ENCODE assay signal across 13 cellular contexts in genomic region chr9:93020785-93021670, GRCh38. TPM values are rescaled to one million over a fixed set of nuclear protein-coding genes. Genes with fewer than 3 reads are reported as not detected.
DNase-seq lines count a peak whose midpoint lies in the region; ATAC-seq and TF ChIP-seq lines count a peak whose summit lies in the region.
"Had no signal": no experiment of that assay in that cellular context is flagged by ENCODE, and none has a peak within 500 bp of the region (broad histone marks: within the 10 kb centered on the region; RNA-seq: fewer than 3 reads in every experiment).

No MANE protein-coding gene starts in this region.

- ATAC-seq in central memory CD8-positive, alpha-beta T cell (replicated peaks; ENCODE audit: extremely low read depth, poor library complexity, severe bottlenecking), result peak; percentile 48
- ATAC-seq in HG03139 (IDR thresholded peaks at IDR 0.05; ENCODE audit: unreplicated experiment), result no peak

- intact Hi-C loops in activated CD4-positive, alpha-beta T cell treated with anti-CD3 and anti-CD28 coated beads, Interleukin-2, amount 10 ng/mL, durations not matched to agents 24 days and 14 days (cut with micrococcal nuclease), result no loop called here

- no peaks in the 10 kb centered on the region for H3K27me3 Mint-ChIP-seq in activated CD4-positive, alpha-beta T cell treated with anti-CD3 and anti-CD28 coated beads, Interleukin-2, amount 10 ng/mL, durations not matched to agents 24 days and 14 days
- no peaks in the 10 kb centered on the region for H3K27me3 Mint-ChIP-seq in central memory CD8-positive, alpha-beta T cell
- no peaks in the 10 kb centered on the region for H3K27me3 Mint-ChIP-seq in mesothelial cell of epicardium (ENCODE audit: low read depth)

- H3K36me3 Mint-ChIP-seq in activated CD4-positive, alpha-beta T cell treated with anti-CD3 and anti-CD28 coated beads, Interleukin-2, amount 10 ng/mL, durations not matched to agents 24 days and 14 days (ENCODE audit: low read depth), result peaks cover 56% of the 10 kb centered on the region
- peaks cover 62% of the 10 kb centered on the region for H3K36me3 Mint-ChIP-seq in central memory CD8-positive, alpha-beta T cell (ENCODE audit: insufficient read depth)
- peaks cover 12% of the 10 kb centered on the region for H3K36me3 Mint-ChIP-seq in mesothelial cell of epicardium

- no peak overlapping the region for H3K4me3 Mint-ChIP-seq in activated CD4-positive, alpha-beta T cell treated with anti-CD3 and anti-CD28 coated beads, Interleukin-2, amount 10 ng/mL, durations not matched to agents 24 days and 14 days
- H3K4me3 Mint-ChIP-seq in central memory CD8-positive, alpha-beta T cell, result no peak overlapping the region
- H3K4me3 Mint-ChIP-seq in mesothelial cell of epicardium, result no peak overlapping the region

- DNase-seq in activated T-cell treated with anti-CD3 and anti-CD28 coated beads, Interleukin-2, amount 50 U/mL, for 1 hour, result peak; percentile 25
- DNase-seq in activated T-cell treated with anti-CD3 and anti-CD28 coated beads, Interleukin-2, amount 50 U/mL, for 48 hours, result no peak
- peak; percentile 81 for DNase-seq in activated CD4-positive, alpha-beta T cell treated with anti-CD3 and anti-CD28 coated beads, Interleukin-2, amount 10 ng/mL, durations not matched to agents 24 days and 14 days
- no peak for DNase-seq in central memory CD8-positive, alpha-beta T cell (ENCODE audit: low spot score in 2 of 2)
- peak; percentile 42 for DNase-seq in stimulated activated CD8-positive, alpha-beta memory T cell treated with anti-CD3 and anti-CD28 coated beads, Interleukin-4, amount 100 ng/mL, for 48 hours
- DNase-seq in mesothelial cell of epicardium (ENCODE audit: low spot score in 2 of 2, unreplicated experiment in 2 of 2), result no peak
- no peak for DNase-seq in glomerular visceral epithelial cell (ENCODE audit: extremely low spot score)
- DNase-seq: DMS79 treated with DMSO at 0.1 percent for 48 hours, NCI-H446, trophoblast cell had no signal

- H3K27ac Mint-ChIP-seq in activated CD4-positive, alpha-beta T cell treated with anti-CD3 and anti-CD28 coated beads, Interleukin-2, amount 10 ng/mL, durations not matched to agents 24 days and 14 days, result peak overlapping the region; percentile 75
- no peak overlapping the region for H3K27ac Mint-ChIP-seq in central memory CD8-positive, alpha-beta T cell (ENCODE audit: low read depth)
- no peak overlapping the region for H3K27ac Mint-ChIP-seq in mesothelial cell of epicardium

- H3K9me3 Mint-ChIP-seq in activated CD4-positive, alpha-beta T cell treated with anti-CD3 and anti-CD28 coated beads, Interleukin-2, amount 10 ng/mL, durations not matched to agents 24 days and 14 days, result no peaks in the 10 kb centered on the region
- no peaks in the 10 kb centered on the region for H3K9me3 Mint-ChIP-seq in central memory CD8-positive, alpha-beta T cell
- H3K9me3 Mint-ChIP-seq in mesothelial cell of epicardium, result no peaks in the 10 kb centered on the region

- H3K4me1 Mint-ChIP-seq in activated CD4-positive, alpha-beta T cell treated with anti-CD3 and anti-CD28 coated beads, Interleukin-2, amount 10 ng/mL, durations not matched to agents 24 days and 14 days, result peaks cover 30% of the 10 kb centered on the region
- H3K4me1 Mint-ChIP-seq in central memory CD8-positive, alpha-beta T cell, result peaks cover 33% of the 10 kb centered on the region
- H3K4me1 Mint-ChIP-seq in mesothelial cell of epicardium, result peaks cover 2% of the 10 kb centered on the region

- no peak for TF ChIP-seq CTCF in mesothelial cell of epicardium (IDR thresholded peaks at IDR 0.05; ENCODE audit: unreplicated experiment)

RNA-seq across cellular contexts. Expression of gene SUSD3, which starts 37.5 kb away (rescaled TPM):
- total RNA-seq in activated CD4-positive, alpha-beta T cell treated with anti-CD3 and anti-CD28 coated beads, Interleukin-2, amount 10 ng/mL, durations not matched to agents 24 days and 14 days, result 38.3 and 40.9 TPM in 2 replicates
- total RNA-seq in mesothelial cell of epicardium, result 2.4 to 3.2 TPM (median 3.1 TPM) in 3 replicates
- total RNA-seq: ascending aorta, endothelial cell of umbilical vein had no signal

Comparison
In these comparisons a context has a peak if more than half of its experiments do, and no peak if none do; other contexts are left out.
1. DNase-seq: peak in activated T-cell treated with anti-CD3 and anti-CD28 coated beads, Interleukin-2, amount 50 U/mL, for 1 hour (single experiment), activated CD4-positive, alpha-beta T cell treated with anti-CD3 and anti-CD28 coated beads, Interleukin-2, amount 10 ng/mL, durations not matched to agents 24 days and 14 days (single experiment) and stimulated activated CD8-positive, alpha-beta memory T cell treated with anti-CD3 and anti-CD28 coated beads, Interleukin-4, amount 100 ng/mL, for 48 hours (single experiment); none in activated T-cell treated with anti-CD3 and anti-CD28 coated beads, Interleukin-2, amount 50 U/mL, for 48 hours (0 of 2), central memory CD8-positive, alpha-beta T cell (0 of 2), mesothelial cell of epicardium (0 of 2) and glomerular visceral epithelial cell (single experiment).